8 cellular contexts compared by ENCODE assay signal in the genomic region with DNA sequence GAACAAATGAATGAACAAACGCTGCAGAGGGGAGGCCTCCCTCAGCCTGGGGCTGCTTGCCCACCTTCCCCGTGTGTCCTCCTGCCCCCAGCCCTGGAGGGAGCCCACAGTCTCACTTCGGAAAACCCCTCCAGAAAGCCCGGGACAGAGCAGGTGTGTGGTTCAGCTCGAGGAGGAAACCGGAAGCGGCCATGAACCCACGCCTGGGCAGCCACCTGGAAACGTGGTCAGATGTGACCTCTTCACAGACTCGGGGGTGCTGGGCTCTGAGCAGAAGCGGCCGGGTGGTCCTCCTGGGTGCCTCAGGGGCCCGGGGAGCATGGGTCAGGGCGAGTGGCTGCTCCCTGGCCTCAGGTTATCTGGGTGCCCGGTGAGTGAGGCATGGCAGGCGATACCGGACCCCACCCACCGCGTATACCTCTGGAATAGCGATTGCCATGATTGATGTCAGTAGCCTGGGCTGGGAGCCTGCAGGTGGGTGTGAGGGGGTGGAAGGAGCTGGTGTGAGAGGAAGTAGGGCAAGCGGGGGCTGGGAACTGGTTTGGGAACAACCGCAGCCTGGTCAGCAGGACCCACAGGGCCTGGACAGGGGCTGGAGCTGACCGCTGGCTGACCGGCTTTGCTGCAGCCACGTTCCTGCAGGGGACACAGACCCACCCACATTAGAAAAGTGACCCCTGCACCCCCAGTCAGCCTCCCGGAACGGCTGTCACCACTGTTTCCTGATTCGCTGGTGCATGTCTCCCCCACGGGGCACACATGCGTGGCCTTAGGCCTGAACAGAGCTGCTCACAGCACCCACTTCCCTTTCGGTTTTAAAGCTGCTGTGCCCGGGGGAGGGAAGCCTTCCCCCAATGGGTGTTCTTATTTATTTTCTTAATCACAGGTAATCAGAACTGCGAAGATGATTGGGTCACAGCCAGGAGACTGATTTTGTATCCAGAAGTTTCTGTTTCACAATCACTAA.
DNase-seq lines count a peak whose midpoint lies in the region; ATAC-seq and TF ChIP-seq lines count a peak whose summit lies in the region.
"Not testable (repeated sequence)": the region's sequence is repeated elsewhere in the genome, so short reads cannot be mapped to it uniquely, and the experiment has no call there.

No MANE protein-coding gene starts in this region.

- not testable (repeated sequence) for H3K27me3 Mint-ChIP-seq in activated naive CD8-positive, alpha-beta T cell treated with anti-CD3 and anti-CD28 coated beads, Interleukin-2, amount 50 U/mL, for 24 hours; stimulated activated naive B cell treated with anti-CD40 and anti-IgM and Interleukin-4, amounts not matched to agents 10 μg/mL and 1 μg/mL and 100 μg/mL, for 72 hours

- POLR2A ChIA-PET in PC-3 (lab: Charles Lee; ENCODE audit: unreplicated experiment), result not testable (repeated sequence)

- H4K20me1 ChIP-seq in PC-3 (ENCODE audit: low read length), result not testable (repeated sequence)

- ATAC-seq in GM18868 (IDR thresholded peaks at IDR 0.05; ENCODE audit: unreplicated experiment), result peak; percentile 52
- peak; percentile 55 for ATAC-seq in GM21390 (IDR thresholded peaks at IDR 0.05; ENCODE audit: unreplicated experiment)
- peak; percentile 56 for ATAC-seq in HG02678 (IDR thresholded peaks at IDR 0.05; ENCODE audit: unreplicated experiment)
- ATAC-seq in HG03108 (IDR thresholded peaks at IDR 0.05; ENCODE audit: unreplicated experiment), result peak; percentile 42
- peak; percentile 46 for ATAC-seq in PC-3
- peak; percentile 77 for ATAC-seq in activated naive CD8-positive, alpha-beta T cell treated with anti-CD3 and anti-CD28 coated beads, Interleukin-2, amount 50 U/mL, for 24 hours
- peak; percentile 69 for ATAC-seq in left lung
- peak; percentile 85 to 88 for ATAC-seq in stimulated activated naive B cell treated with anti-CD40 and anti-IgM and Interleukin-4, amounts not matched to agents 10 μg/mL and 1 μg/mL and 100 μg/mL, for 72 hours (replicated peaks)

- H3K9me3 Mint-ChIP-seq in activated naive CD8-positive, alpha-beta T cell treated with anti-CD3 and anti-CD28 coated beads, Interleukin-2, amount 50 U/mL, for 24 hours; stimulated activated naive B cell treated with anti-CD40 and anti-IgM and Interleukin-4, amounts not matched to agents 10 μg/mL and 1 μg/mL and 100 μg/mL, for 72 hours: not testable (repeated sequence)

- TF ChIP-seq CTCF in PC-3 (conservative IDR thresholded peaks at IDR 0.05; ENCODE audit: low read depth, low read length); left lung (IDR thresholded peaks at IDR 0.05): not testable (repeated sequence)

- not testable (repeated sequence) for H2AFZ ChIP-seq in PC-3 (ENCODE audit: low read length)

- not testable (repeated sequence) for H3K4me3 ChIP-seq in PC-3 (ENCODE audit: low read length); left lung

- DNase-seq in PC-3; activated naive CD8-positive, alpha-beta T cell treated with anti-CD3 and anti-CD28 coated beads, Interleukin-2, amount 50 U/mL, for 24 hours; left lung; stimulated activated naive B cell treated with anti-CD40 and anti-IgM and Interleukin-4, amounts not matched to agents 10 μg/mL and 1 μg/mL and 100 μg/mL, for 72 hours: not testable (repeated sequence)

- H3K4me1 ChIP-seq in PC-3 (ENCODE audit: insufficient read depth, low read length); left lung: not testable (repeated sequence)

- H3F3A ChIP-seq in PC-3 (ENCODE audit: low read length, unreplicated experiment), result not testable (repeated sequence)

- not testable (repeated sequence) for H3K9ac ChIP-seq in PC-3 (ENCODE audit: low read length)

- H3K9me3 ChIP-seq in PC-3 (ENCODE audit: low read length); left lung: not testable (repeated sequence)

- H3K36me3 ChIP-seq in PC-3 (ENCODE audit: low read depth, low read length); left lung: not testable (repeated sequence)

- H3K27ac Mint-ChIP-seq in activated naive CD8-positive, alpha-beta T cell treated with anti-CD3 and anti-CD28 coated beads, Interleukin-2, amount 50 U/mL, for 24 hours; stimulated activated naive B cell treated with anti-CD40 and anti-IgM and Interleukin-4, amounts not matched to agents 10 μg/mL and 1 μg/mL and 100 μg/mL, for 72 hours: not testable (repeated sequence)

- H3K4me1 Mint-ChIP-seq in activated naive CD8-positive, alpha-beta T cell treated with anti-CD3 and anti-CD28 coated beads, Interleukin-2, amount 50 U/mL, for 24 hours; stimulated activated naive B cell treated with anti-CD40 and anti-IgM and Interleukin-4, amounts not matched to agents 10 μg/mL and 1 μg/mL and 100 μg/mL, for 72 hours: not testable (repeated sequence)

- H3K4me2 ChIP-seq in PC-3 (ENCODE audit: low read length), result not testable (repeated sequence)

- intact Hi-C loops in PC-3 (cut with micrococcal nuclease); left lung (cut with DNase I): not testable (repeated sequence)

- H3K4me3 Mint-ChIP-seq in activated naive CD8-positive, alpha-beta T cell treated with anti-CD3 and anti-CD28 coated beads, Interleukin-2, amount 50 U/mL, for 24 hours; stimulated activated naive B cell treated with anti-CD40 and anti-IgM and Interleukin-4, amounts not matched to agents 10 μg/mL and 1 μg/mL and 100 μg/mL, for 72 hours: not testable (repeated sequence)

- not testable (repeated sequence) for H3K79me2 ChIP-seq in PC-3 (ENCODE audit: low read length)

- not testable (repeated sequence) for H3K36me3 Mint-ChIP-seq in activated naive CD8-positive, alpha-beta T cell treated with anti-CD3 and anti-CD28 coated beads, Interleukin-2, amount 50 U/mL, for 24 hours (ENCODE audit: low read depth); stimulated activated naive B cell treated with anti-CD40 and anti-IgM and Interleukin-4, amounts not matched to agents 10 μg/mL and 1 μg/mL and 100 μg/mL, for 72 hours

- H3K27ac ChIP-seq in PC-3 (ENCODE audit: low read length); left lung: not testable (repeated sequence)

- H3K9me2 ChIP-seq in PC-3 (replicated peaks; ENCODE audit: low read length), result not testable (repeated sequence)

- BruUV-seq in PC-3 (replicated peaks; lab: Mats Ljungman, UMichigan), result not testable (repeated sequence)

- H3K27me3 ChIP-seq in PC-3 (ENCODE audit: low read length); left lung: not testable (repeated sequence)

- CTCF ChIA-PET in PC-3 (lab: Charles Lee), result not testable (repeated sequence)
